8 cellular contexts compared by ENCODE assay signal in the genomic region with DNA sequence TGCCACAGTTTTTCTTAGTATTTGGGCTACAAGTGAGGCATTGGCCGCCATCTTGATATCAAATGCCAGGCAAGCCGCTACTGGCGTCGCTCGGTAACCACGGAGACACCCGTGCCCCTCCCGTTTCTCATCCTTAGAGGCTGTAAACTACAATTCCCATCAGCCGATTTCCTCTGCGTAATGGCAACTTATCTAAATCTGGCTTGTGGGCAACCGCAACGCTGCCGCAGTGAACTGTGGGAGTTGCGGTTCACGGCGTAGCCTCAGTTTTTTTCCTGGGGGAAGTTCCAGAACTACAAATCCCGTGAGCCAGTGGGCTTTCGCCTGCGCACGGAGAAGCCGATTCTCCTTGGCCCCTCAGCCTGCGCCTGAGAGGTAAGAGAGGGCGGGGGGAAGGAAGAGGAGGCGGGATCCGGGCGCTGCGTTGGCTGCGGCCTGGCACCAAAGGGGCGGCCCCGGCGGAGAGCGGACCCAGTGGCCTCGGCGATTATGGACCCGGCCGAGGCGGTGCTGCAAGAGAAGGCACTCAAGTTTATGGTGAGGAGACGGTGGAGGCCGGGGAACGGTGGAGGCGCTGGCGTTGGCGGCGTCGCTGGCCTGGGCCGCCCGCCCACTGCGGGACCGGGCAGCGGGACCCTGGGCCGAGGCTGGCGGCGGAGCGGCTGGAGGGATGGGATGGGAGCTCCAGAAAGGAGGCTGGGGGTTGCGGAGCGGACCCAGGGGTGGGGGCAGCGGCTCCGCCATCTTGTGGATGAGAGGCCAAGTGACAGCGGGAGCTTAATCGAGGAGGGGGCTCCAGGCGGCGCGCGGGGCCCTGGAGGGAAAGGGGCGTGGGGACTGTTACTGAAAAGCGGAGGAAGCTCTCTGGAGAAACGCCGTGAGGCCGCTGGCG. TPM values are rescaled to one million over a fixed set of nuclear protein-coding genes. Genes with fewer than 3 reads are reported as not detected.
DNase-seq lines count a peak whose midpoint lies in the region; ATAC-seq and TF ChIP-seq lines count a peak whose summit lies in the region.

A gene (plus strand): TSS at position 474 of the 892 bp plus-strand sequence. CDS start 16 bp downstream, at position 490.

- peak within 1 kb of the TSS; percentile 81 to 86 for H3K27ac ChIP-seq in left lung

- peak; percentile 99 for DNase-seq in CD1c-positive myeloid dendritic cell (ENCODE audit: extremely low spot score)
- DNase-seq in NCI-H82 (lab: John Stamatoyannopoulos, UW): peak; percentile 99
- peak; percentile 94 to 96 for DNase-seq in activated CD4-positive, alpha-beta T cell treated with anti-CD3 and anti-CD28 coated beads, Interleukin-2, amount 50 U/mL, for 48 hours
- DNase-seq in dermis blood vessel endothelial cell: peak; percentile 99
- peak; percentile 98 for DNase-seq in left lung
- DNase-seq in stimulated activated CD4-positive, alpha-beta T cell treated with anti-CD3 and anti-CD28 coated beads, Interleukin-2, amount 100 ng/mL, for 48 hours: peak; percentile 90 to 92

- H3K9me3 ChIP-seq in left lung: no peaks in the 10 kb centered on the region

- intact Hi-C loops in left lung (cut with DNase I): no loop called here

- H3K4me1 ChIP-seq in left lung: peaks cover 0 to 16% of the 10 kb centered on the region in 2 donors

- TF ChIP-seq CTCF in left lung (IDR thresholded peaks at IDR 0.05): no peak

- peak within 1 kb of the TSS; percentile 91 to 97 for H3K4me3 ChIP-seq in left lung

- H3K36me3 ChIP-seq in left lung: no peaks in the 10 kb centered on the region

- H3K27me3 ChIP-seq in left lung: peaks cover 0 to 16% of the 10 kb centered on the region in 2 donors

- ATAC-seq in GM19397 (IDR thresholded peaks at IDR 0.05; ENCODE audit: unreplicated experiment) (peak; percentile 94), HG03571 (IDR thresholded peaks at IDR 0.05; ENCODE audit: unreplicated experiment) (peak; percentile 88), left lung (peak; percentile 99)

RNA-seq across cellular contexts. Expression of the gene that starts here (rescaled TPM):
- 9.5 and 11.6 TPM in 2 replicates for total RNA-seq in dermis blood vessel endothelial cell
- 10 to 100 TPM; 16.8 to 19.0 TPM for total RNA-seq in left lung

Comparison
In these comparisons a context has a peak if more than half of its experiments do, and no peak if none do; other contexts are left out.
1. Peak in every context shown above with its lines: DNase-seq, ATAC-seq, H3K4me3 ChIP-seq and H3K27ac ChIP-seq.